Comparison of ENCODE assay signal across 11 cellular contexts in genomic region chr19:18618236-18618635, GRCh38.
"Had no signal": no experiment of that assay in that cellular context is flagged by ENCODE, and none has a peak within 500 bp of the region (broad histone marks: within the 10 kb centered on the region; RNA-seq: fewer than 3 reads in every experiment).

No MANE protein-coding gene starts in this region.

- H3K4me1 ChIP-seq: HAP-1 had no signal

- H3K27ac ChIP-seq: GM23248 had no signal

- FAIRE-seq: H1, H54 had no signal

- H3K4me2 ChIP-seq: GM23338 had no signal

- H2AFZ ChIP-seq: GM23248, GM23338 had no signal

- H3K4me3 ChIP-seq: GM23248, GM23338, HAP-1 had no signal

- H3K9ac ChIP-seq: GM23248 had no signal

- H3K36me3 ChIP-seq: HAP-1 had no signal

- ATAC-seq: GM23338, HCT116 had no signal

- DNase-seq: GM23248, GOT3, H7, H9, HCEC 1CT, HFFc6 had no signal

- H3K9me3 ChIP-seq: HAP-1 had no signal
